ENCODE assay signal across 2 cellular contexts in the genomic region with DNA sequence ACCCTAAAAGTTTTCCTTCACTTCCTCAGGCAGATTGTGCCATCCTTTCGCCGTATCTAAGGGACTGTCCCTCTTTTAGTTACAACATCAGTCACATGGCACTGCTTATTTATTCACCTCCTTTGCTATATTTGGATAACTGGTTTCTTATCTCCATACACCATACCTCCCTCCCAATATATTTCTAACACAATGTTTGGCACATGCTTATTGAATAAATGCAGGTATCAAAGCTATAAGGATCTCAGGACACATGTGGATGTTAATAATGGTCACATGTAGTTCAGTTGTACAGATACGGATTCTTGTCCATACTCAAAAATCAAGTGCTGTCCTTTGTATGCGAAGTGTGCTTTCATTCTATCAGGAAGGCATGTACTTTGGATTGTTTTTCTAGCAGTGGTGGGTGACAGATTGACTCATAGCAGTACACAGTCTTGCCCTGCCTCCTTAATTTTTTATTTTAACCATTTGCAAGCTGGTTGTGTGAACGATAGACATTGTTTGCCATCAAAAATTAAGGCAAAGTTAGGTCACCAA.
TF ChIP-seq lines count a peak whose summit lies in the region.

No MANE protein-coding gene starts in this region.

TF ChIP-seq in SK-N-SH treated with all-trans-retinoic acid at 6 μM for 48 hours, 23 proteins besides CTCF, POLR2A, EP300 and RAD21:
- TF ChIP-seq, protein P1, sequence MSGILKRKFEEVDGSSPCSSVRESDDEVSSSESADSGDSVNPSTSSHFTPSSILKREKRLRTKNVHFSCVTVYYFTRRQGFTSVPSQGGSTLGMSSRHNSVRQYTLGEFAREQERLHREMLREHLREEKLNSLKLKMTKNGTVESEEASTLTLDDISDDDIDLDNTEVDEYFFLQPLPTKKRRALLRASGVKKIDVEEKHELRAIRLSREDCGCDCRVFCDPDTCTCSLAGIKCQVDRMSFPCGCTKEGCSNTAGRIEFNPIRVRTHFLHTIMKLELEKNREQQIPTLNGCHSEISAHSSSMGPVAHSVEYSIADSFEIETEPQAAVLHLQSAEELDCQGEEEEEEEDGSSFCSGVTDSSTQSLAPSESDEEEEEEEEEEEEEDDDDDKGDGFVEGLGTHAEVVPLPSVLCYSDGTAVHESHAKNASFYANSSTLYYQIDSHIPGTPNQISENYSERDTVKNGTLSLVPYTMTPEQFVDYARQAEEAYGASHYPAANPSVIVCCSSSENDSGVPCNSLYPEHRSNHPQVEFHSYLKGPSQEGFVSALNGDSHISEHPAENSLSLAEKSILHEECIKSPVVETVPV (CRISPR knock-in tag; IDR thresholded peaks at IDR 0.05) = no peak
- TF ChIP-seq ZFP30 (CRISPR knock-in tag; IDR thresholded peaks at IDR 0.05) (no peak), TOX (CRISPR knock-in tag; IDR thresholded peaks at IDR 0.05; ENCODE audit: borderline replicate concordance) (no peak), RARB (CRISPR knock-in tag; IDR thresholded peaks at IDR 0.05) (no peak), ZNF70 (CRISPR knock-in tag; IDR thresholded peaks at IDR 0.05) (no peak), GLIS3 (CRISPR knock-in tag; IDR thresholded peaks at IDR 0.05) (no peak), ZC3H10 (CRISPR knock-in tag; IDR thresholded peaks at IDR 0.05) (no peak), ISL1 (CRISPR knock-in tag; IDR thresholded peaks at IDR 0.05) (no peak), ARNTL (CRISPR knock-in tag; IDR thresholded peaks at IDR 0.05; ENCODE audit: borderline replicate concordance, low read depth) (no peak), ZNF565 (CRISPR knock-in tag; conservative IDR thresholded peaks at IDR 0.05; ENCODE audit: low read depth) (no peak), CSDC2 (CRISPR knock-in tag; IDR thresholded peaks at IDR 0.05) (no peak), TCF4 (CRISPR knock-in tag; IDR thresholded peaks at IDR 0.05; ENCODE audit: borderline replicate concordance) (no peak), OSR1 (CRISPR knock-in tag; IDR thresholded peaks at IDR 0.05) (no peak), ZNF8 (CRISPR knock-in tag; IDR thresholded peaks at IDR 0.05) (no peak)
- TF ChIP-seq, protein P2, sequence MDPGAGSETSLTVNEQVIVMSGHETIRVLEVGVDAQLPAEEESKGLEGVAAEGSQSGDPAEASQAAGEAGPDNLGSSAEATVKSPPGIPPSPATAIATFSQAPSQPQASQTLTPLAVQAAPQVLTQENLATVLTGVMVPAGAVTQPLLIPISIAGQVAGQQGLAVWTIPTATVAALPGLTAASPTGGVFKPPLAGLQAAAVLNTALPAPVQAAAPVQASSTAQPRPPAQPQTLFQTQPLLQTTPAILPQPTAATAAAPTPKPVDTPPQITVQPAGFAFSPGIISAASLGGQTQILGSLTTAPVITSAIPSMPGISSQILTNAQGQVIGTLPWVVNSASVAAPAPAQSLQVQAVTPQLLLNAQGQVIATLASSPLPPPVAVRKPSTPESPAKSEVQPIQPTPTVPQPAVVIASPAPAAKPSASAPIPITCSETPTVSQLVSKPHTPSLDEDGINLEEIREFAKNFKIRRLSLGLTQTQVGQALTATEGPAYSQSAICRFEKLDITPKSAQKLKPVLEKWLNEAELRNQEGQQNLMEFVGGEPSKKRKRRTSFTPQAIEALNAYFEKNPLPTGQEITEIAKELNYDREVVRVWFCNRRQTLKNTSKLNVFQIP (CRISPR knock-in tag; IDR thresholded peaks at IDR 0.05; ENCODE audit: borderline replicate concordance, low read depth) = no peak
- TF ChIP-seq, protein P3, sequence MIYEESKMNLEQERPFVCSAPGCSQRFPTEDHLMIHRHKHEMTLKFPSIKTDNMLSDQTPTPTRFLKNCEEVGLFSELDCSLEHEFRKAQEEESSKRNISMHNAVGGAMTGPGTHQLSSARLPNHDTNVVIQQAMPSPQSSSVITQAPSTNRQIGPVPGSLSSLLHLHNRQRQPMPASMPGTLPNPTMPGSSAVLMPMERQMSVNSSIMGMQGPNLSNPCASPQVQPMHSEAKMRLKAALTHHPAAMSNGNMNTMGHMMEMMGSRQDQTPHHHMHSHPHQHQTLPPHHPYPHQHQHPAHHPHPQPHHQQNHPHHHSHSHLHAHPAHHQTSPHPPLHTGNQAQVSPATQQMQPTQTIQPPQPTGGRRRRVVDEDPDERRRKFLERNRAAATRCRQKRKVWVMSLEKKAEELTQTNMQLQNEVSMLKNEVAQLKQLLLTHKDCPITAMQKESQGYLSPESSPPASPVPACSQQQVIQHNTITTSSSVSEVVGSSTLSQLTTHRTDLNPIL (CRISPR knock-in tag; IDR thresholded peaks at IDR 0.05; ENCODE audit: low read depth) = no peak
- TF ChIP-seq, protein P4, sequence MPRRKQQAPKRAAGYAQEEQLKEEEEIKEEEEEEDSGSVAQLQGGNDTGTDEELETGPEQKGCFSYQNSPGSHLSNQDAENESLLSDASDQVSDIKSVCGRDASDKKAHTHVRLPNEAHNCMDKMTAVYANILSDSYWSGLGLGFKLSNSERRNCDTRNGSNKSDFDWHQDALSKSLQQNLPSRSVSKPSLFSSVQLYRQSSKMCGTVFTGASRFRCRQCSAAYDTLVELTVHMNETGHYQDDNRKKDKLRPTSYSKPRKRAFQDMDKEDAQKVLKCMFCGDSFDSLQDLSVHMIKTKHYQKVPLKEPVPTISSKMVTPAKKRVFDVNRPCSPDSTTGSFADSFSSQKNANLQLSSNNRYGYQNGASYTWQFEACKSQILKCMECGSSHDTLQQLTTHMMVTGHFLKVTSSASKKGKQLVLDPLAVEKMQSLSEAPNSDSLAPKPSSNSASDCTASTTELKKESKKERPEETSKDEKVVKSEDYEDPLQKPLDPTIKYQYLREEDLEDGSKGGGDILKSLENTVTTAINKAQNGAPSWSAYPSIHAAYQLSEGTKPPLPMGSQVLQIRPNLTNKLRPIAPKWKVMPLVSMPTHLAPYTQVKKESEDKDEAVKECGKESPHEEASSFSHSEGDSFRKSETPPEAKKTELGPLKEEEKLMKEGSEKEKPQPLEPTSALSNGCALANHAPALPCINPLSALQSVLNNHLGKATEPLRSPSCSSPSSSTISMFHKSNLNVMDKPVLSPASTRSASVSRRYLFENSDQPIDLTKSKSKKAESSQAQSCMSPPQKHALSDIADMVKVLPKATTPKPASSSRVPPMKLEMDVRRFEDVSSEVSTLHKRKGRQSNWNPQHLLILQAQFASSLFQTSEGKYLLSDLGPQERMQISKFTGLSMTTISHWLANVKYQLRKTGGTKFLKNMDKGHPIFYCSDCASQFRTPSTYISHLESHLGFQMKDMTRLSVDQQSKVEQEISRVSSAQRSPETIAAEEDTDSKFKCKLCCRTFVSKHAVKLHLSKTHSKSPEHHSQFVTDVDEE (CRISPR knock-in tag; IDR thresholded peaks at IDR 0.05) = no peak
- TF ChIP-seq, protein P5, sequence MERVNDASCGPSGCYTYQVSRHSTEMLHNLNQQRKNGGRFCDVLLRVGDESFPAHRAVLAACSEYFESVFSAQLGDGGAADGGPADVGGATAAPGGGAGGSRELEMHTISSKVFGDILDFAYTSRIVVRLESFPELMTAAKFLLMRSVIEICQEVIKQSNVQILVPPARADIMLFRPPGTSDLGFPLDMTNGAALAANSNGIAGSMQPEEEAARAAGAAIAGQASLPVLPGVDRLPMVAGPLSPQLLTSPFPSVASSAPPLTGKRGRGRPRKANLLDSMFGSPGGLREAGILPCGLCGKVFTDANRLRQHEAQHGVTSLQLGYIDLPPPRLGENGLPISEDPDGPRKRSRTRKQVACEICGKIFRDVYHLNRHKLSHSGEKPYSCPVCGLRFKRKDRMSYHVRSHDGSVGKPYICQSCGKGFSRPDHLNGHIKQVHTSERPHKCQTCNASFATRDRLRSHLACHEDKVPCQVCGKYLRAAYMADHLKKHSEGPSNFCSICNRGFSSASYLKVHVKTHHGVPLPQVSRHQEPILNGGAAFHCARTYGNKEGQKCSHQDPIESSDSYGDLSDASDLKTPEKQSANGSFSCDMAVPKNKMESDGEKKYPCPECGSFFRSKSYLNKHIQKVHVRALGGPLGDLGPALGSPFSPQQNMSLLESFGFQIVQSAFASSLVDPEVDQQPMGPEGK (CRISPR knock-in tag; IDR thresholded peaks at IDR 0.05; ENCODE audit: borderline replicate concordance) = no peak
TF ChIP-seq in SK-N-SH treated with all-trans-retinoic acid at 6 μM for 48 hours: peak in this region for 0.

TF ChIP-seq in SK-N-SH, 30 proteins besides CTCF, POLR2A, EP300 and RAD21 (continued from another document):
- TF ChIP-seq, protein P6, sequence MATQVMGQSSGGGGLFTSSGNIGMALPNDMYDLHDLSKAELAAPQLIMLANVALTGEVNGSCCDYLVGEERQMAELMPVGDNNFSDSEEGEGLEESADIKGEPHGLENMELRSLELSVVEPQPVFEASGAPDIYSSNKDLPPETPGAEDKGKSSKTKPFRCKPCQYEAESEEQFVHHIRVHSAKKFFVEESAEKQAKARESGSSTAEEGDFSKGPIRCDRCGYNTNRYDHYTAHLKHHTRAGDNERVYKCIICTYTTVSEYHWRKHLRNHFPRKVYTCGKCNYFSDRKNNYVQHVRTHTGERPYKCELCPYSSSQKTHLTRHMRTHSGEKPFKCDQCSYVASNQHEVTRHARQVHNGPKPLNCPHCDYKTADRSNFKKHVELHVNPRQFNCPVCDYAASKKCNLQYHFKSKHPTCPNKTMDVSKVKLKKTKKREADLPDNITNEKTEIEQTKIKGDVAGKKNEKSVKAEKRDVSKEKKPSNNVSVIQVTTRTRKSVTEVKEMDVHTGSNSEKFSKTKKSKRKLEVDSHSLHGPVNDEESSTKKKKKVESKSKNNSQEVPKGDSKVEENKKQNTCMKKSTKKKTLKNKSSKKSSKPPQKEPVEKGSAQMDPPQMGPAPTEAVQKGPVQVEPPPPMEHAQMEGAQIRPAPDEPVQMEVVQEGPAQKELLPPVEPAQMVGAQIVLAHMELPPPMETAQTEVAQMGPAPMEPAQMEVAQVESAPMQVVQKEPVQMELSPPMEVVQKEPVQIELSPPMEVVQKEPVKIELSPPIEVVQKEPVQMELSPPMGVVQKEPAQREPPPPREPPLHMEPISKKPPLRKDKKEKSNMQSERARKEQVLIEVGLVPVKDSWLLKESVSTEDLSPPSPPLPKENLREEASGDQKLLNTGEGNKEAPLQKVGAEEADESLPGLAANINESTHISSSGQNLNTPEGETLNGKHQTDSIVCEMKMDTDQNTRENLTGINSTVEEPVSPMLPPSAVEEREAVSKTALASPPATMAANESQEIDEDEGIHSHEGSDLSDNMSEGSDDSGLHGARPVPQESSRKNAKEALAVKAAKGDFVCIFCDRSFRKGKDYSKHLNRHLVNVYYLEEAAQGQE (IDR thresholded peaks at IDR 0.05; ENCODE audit: low read depth, low read length) = no peak
- no peak for TF ChIP-seq RCOR1 (IDR thresholded peaks at IDR 0.05; ENCODE audit: low read length)
- TF ChIP-seq FOSL2 (IDR thresholded peaks at IDR 0.05; ENCODE audit: borderline replicate concordance, low read depth) = no peak
- no peak for TF ChIP-seq NFIC (IDR thresholded peaks at IDR 0.05; ENCODE audit: borderline replicate concordance)
- no peak for TF ChIP-seq ELF1 (IDR thresholded peaks at IDR 0.05)
- no peak for TF ChIP-seq RFX5 (IDR thresholded peaks at IDR 0.05; ENCODE audit: low read length)
- TF ChIP-seq SIN3A (IDR thresholded peaks at IDR 0.05; ENCODE audit: borderline replicate concordance, low read depth, low read length) = no peak
- TF ChIP-seq MXI1 (IDR thresholded peaks at IDR 0.05; ENCODE audit: low read depth, low read length) = no peak
- TF ChIP-seq POLR2AphosphoS5 (IDR thresholded peaks at IDR 0.05; ENCODE audit: low read depth, low read length) = no peak
TF ChIP-seq in SK-N-SH: peak in this region for 0.
